ENCODE assay signal across 8 cellular contexts in the genomic region with DNA sequence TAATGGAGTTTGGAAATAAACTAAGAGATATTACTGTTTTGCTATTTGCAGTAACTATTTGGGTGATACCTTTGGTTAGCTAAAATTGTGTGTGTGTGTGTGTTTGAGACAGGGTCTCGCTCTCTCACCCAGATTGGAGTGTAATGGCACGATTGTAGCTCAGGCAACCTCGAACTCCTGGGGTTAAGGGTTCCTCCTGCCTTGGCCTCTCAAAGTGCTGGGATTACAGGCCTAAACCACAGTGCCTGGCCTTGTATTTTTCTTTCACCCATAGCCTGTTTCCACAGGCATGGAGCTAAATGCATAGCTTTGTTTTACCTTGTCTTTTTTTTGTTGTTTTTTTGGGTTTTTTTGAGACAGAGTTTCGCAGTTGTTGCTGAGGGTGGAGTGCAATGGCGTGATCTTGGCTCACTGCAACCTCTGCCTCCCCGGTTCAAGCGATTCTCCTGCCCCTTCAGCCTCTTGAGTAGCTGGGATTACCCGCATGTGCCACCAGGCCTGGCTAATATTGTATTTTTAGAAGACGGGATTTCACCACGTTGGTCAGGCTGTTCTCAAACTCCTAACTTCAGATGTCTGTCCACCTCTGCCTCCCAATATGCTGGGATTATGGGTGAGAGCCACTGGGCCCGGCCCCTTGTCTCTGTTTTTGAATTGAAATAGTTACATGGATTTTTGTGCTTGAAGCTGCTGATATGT. TPM values are rescaled to one million over a fixed set of nuclear protein-coding genes. Genes with fewer than 3 reads are reported as not detected.
DNase-seq lines count a peak whose midpoint lies in the region; ATAC-seq lines count a peak whose summit lies in the region.
"Had no signal": no experiment of that assay in that cellular context is flagged by ENCODE, and none has a peak within 500 bp of the region (broad histone marks: within the 10 kb centered on the region; RNA-seq: fewer than 3 reads in every experiment).

No MANE protein-coding gene starts in this region.

- peak overlapping the region; percentile 13 for H3K9ac ChIP-seq in adipocyte (ENCODE audit: low read length)
- H3K9ac ChIP-seq in iPS-18a (ENCODE audit: low read length): no peak overlapping the region
- H3K9ac ChIP-seq in stomach smooth muscle (ENCODE audit: low read length in 2 of 2): peak overlapping the region in 1 of 2 donors; percentile 55

- no peak for DNase-seq in adipocyte (ENCODE audit: low read depth)
- no peak for DNase-seq in head of caudate nucleus
- DNase-seq in NCI-H1436 treated with DMSO at 0.1 percent for 48 hours (lab: John Stamatoyannopoulos, UW): no peak
- DNase-seq: NCI-H510A had no signal

- ATAC-seq in GM21723 (IDR thresholded peaks at IDR 0.05; ENCODE audit: unreplicated experiment): no peak

- H3K4me1 Mint-ChIP-seq in IgD-negative memory B cell: peaks cover 44 to 54% (median 50%) of the 10 kb centered on the region in 3 donors

- H3K9me3 Mint-ChIP-seq in IgD-negative memory B cell: no peaks in the 10 kb centered on the region

- peaks cover 15% of the 10 kb centered on the region for H3K36me3 Mint-ChIP-seq in IgD-negative memory B cell

- H3K36me3 ChIP-seq in adipocyte (ENCODE audit: control insufficient read depth, insufficient read depth, low read length, severe bottlenecking) (peaks cover 6% of the 10 kb centered on the region), iPS-18a (ENCODE audit: control insufficient read depth, low read depth, low read length) (peaks cover 22% of the 10 kb centered on the region), stomach smooth muscle (ENCODE audit: control insufficient read depth in 2 of 2, insufficient read depth in 2 of 2, low read length in 2 of 2) (peaks cover 0 to 4% of the 10 kb centered on the region in 2 donors)

- H3K4me3 Mint-ChIP-seq in IgD-negative memory B cell: peak overlapping the region; percentile 92 to 100 (median 100)

- H3K4me1 ChIP-seq in adipocyte (ENCODE audit: control insufficient read depth, insufficient read depth, low read length) (peaks cover 48% of the 10 kb centered on the region), iPS-18a (ENCODE audit: control insufficient read depth, low read depth, low read length) (peaks cover 27% of the 10 kb centered on the region), stomach smooth muscle (ENCODE audit: control insufficient read depth, insufficient read depth, low read length) (peaks cover 17% of the 10 kb centered on the region)

- H3K27ac Mint-ChIP-seq in IgD-negative memory B cell: peak overlapping the region; percentile 82 to 99 (median 82)

- H3K27ac ChIP-seq in iPS-18a (ENCODE audit: low read length) (no peak overlapping the region), stomach smooth muscle (ENCODE audit: low read length) (peak overlapping the region; percentile 49)

- H3K4me3 ChIP-seq in adipocyte (ENCODE audit: low read length) (peak overlapping the region; percentile 97), iPS-18a (ENCODE audit: low read length) (peak overlapping the region; percentile 18), stomach smooth muscle (ENCODE audit: low read length in 2 of 2) (peak overlapping the region; percentile 61 to 96)

- intact Hi-C loops in head of caudate nucleus (cut with DNase I): loop anchor here (10.0 kb wide), 1 partner anchor 365 kb away; the partner anchor contains the start of gene MAP3K1

- H3K27me3 ChIP-seq in adipocyte (replicated peaks; ENCODE audit: control insufficient read depth, insufficient read depth, low read length) (no peaks in the 10 kb centered on the region), iPS-18a (ENCODE audit: control insufficient read depth, insufficient read depth, low read length) (no peaks in the 10 kb centered on the region), stomach smooth muscle (ENCODE audit: control insufficient read depth in 1 of 2, insufficient read depth in 2 of 2, low read length in 2 of 2) (no peaks in the 10 kb centered on the region)

- no peaks in the 10 kb centered on the region for H3K9me3 ChIP-seq in adipocyte (ENCODE audit: control insufficient read depth, low read length)
- H3K9me3 ChIP-seq in iPS-18a (ENCODE audit: control insufficient read depth, low read depth, low read length): no peaks in the 10 kb centered on the region
- H3K9me3 ChIP-seq in stomach smooth muscle (ENCODE audit: control insufficient read depth in 2 of 2, low read length in 2 of 2): no peaks in the 10 kb centered on the region

- no peaks in the 10 kb centered on the region for H3K27me3 Mint-ChIP-seq in IgD-negative memory B cell

RNA-seq across cellular contexts. Expression of gene GPBP1, which starts 5.6 kb away (rescaled TPM):
- 83.3 TPM for polyA plus RNA-seq in IgD-negative memory B cell

Comparison
In these comparisons a context has a peak if more than half of its experiments do, and no peak if none do; other contexts are left out.
1. H3K4me3 ChIP-seq: peak in every context shown above with its lines; median percentile 97 in adipocyte; 78 in stomach smooth muscle; 18 in iPS-18a.